ENCODE assay signal across 1 cellular context in genomic region chr1:3249846-3250501, GRCh38.
TF ChIP-seq lines count a peak whose summit lies in the region.

No MANE protein-coding gene starts in this region.

TF ChIP-seq in HepG2, 621 proteins besides CTCF, POLR2A, EP300 and RAD21 (continues in another document):
- TF ChIP-seq NONO (IDR thresholded peaks at IDR 0.05) (no peak), NONO (CRISPR knock-in tag; conservative IDR thresholded peaks at IDR 0.05) (0 out of 2 replicates have a peak, but pooled peaks have one; percentile 26), ZNF619 (CRISPR knock-in tag; IDR thresholded peaks at IDR 0.05) (no peak), THAP11 (CRISPR knock-in tag; IDR thresholded peaks at IDR 0.05) (peak; percentile 36; the same call in 1 of the 2 replicates), ZNF407 (CRISPR knock-in tag; IDR thresholded peaks at IDR 0.05; ENCODE audit: not compliant biosample characterization) (no peak), SYNCRIP (IDR thresholded peaks at IDR 0.05; ENCODE audit: insufficient read depth, low read depth, low read length) (no peak), ISX (CRISPR knock-in tag; conservative IDR thresholded peaks at IDR 0.05) (no peak), NFYC (CRISPR knock-in tag; IDR thresholded peaks at IDR 0.05) (no peak), SETDB1 (CRISPR knock-in tag; IDR thresholded peaks at IDR 0.05; ENCODE audit: borderline replicate concordance) (no peak), ZNF326 (CRISPR knock-in tag; IDR thresholded peaks at IDR 0.05; ENCODE audit: borderline replicate concordance) (no peak), JUNB (CRISPR knock-in tag; IDR thresholded peaks at IDR 0.05; ENCODE audit: borderline replicate concordance) (no peak), TBX3 (IDR thresholded peaks at IDR 0.05; ENCODE audit: borderline replicate concordance) (no peak; the same call in 1 of the 2 replicates), ZNF275 (CRISPR knock-in tag; IDR thresholded peaks at IDR 0.05; ENCODE audit: borderline replicate concordance) (no peak), ZKSCAN5 (CRISPR knock-in tag; IDR thresholded peaks at IDR 0.05) (no peak), ZNF441 (CRISPR knock-in tag; IDR thresholded peaks at IDR 0.05; ENCODE audit: borderline replicate concordance) (no peak), ZNF558 (CRISPR knock-in tag; IDR thresholded peaks at IDR 0.05; ENCODE audit: borderline replicate concordance) (no peak), ZNF260 (CRISPR knock-in tag; IDR thresholded peaks at IDR 0.05; ENCODE audit: borderline replicate concordance, low read depth) (no peak), SRSF1 (optimal IDR thresholded peaks at IDR 0.05; ENCODE audit: low read depth, low read length) (no peak), KAT2B (IDR thresholded peaks at IDR 0.05; ENCODE audit: borderline replicate concordance, low read depth, low read length) (no peak), CBFB (CRISPR knock-in tag; IDR thresholded peaks at IDR 0.05) (no peak), FOXC1 (CRISPR knock-in tag; IDR thresholded peaks at IDR 0.05; ENCODE audit: borderline replicate concordance) (no peak), ZFP37 (CRISPR knock-in tag; IDR thresholded peaks at IDR 0.05; ENCODE audit: borderline replicate concordance) (no peak), ZNF143 (CRISPR knock-in tag; IDR thresholded peaks at IDR 0.05) (no peak), HOXA5 (CRISPR knock-in tag; IDR thresholded peaks at IDR 0.05) (peak; percentile 99), ZNF790 (CRISPR knock-in tag; IDR thresholded peaks at IDR 0.05; ENCODE audit: borderline replicate concordance) (no peak), ZNF724P (CRISPR knock-in tag; IDR thresholded peaks at IDR 0.05; ENCODE audit: borderline replicate concordance) (no peak), PHF5A (CRISPR knock-in tag; IDR thresholded peaks at IDR 0.05; ENCODE audit: low read depth, unreplicated experiment) (no peak), ZNF552 (CRISPR knock-in tag; IDR thresholded peaks at IDR 0.05; ENCODE audit: borderline replicate concordance) (no peak), RARG (CRISPR knock-in tag; IDR thresholded peaks at IDR 0.05; ENCODE audit: low read depth) (no peak), POGZ (CRISPR knock-in tag; IDR thresholded peaks at IDR 0.05) (peak; percentile 13; the same call in 1 of the 2 replicates), RXRB (CRISPR knock-in tag; IDR thresholded peaks at IDR 0.05; ENCODE audit: borderline replicate concordance) (peak; percentile 61), NR2C2 (CRISPR knock-in tag; IDR thresholded peaks at IDR 0.05; ENCODE audit: borderline replicate concordance) (peak; percentile 46; the same call in 1 of the 2 replicates), NFATC3 (CRISPR knock-in tag; IDR thresholded peaks at IDR 0.05) (no peak), KDM4B (CRISPR knock-in tag; IDR thresholded peaks at IDR 0.05) (no peak), ZNF737 (CRISPR knock-in tag; IDR thresholded peaks at IDR 0.05; ENCODE audit: borderline replicate concordance) (no peak), TRIM24 (CRISPR knock-in tag; IDR thresholded peaks at IDR 0.05) (no peak), TFE3 (CRISPR knock-in tag; IDR thresholded peaks at IDR 0.05) (no peak; the same call in 1 of the 2 replicates), ATF1 (CRISPR knock-in tag; IDR thresholded peaks at IDR 0.05) (no peak), SALL2 (CRISPR knock-in tag; IDR thresholded peaks at IDR 0.05) (peak; percentile 39; the same call in 1 of the 2 replicates)
- TF ChIP-seq, protein P1, sequence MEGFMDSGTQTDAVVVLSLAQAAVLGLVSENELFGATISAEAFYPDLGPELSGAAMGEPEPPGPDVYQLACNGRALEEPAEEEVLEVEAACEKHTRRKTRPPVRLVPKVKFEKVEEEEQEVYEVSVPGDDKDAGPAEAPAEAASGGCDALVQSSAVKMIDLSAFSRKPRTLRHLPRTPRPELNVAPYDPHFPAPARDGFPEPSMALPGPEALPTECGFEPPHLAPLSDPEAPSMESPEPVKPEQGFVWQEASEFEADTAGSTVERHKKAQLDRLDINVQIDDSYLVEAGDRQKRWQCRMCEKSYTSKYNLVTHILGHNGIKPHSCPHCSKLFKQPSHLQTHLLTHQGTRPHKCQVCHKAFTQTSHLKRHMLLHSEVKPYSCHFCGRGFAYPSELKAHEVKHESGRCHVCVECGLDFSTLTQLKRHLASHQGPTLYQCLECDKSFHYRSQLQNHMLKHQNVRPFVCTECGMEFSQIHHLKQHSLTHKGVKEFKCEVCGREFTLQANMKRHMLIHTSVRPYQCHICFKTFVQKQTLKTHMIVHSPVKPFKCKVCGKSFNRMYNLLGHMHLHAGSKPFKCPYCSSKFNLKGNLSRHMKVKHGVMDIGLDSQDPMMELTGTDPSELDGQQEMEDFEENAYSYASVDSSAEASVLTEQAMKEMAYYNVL (CRISPR knock-in tag; IDR thresholded peaks at IDR 0.05; ENCODE audit: borderline replicate concordance), result peak; percentile 49; the same call in 1 of the 2 replicates
- TF ChIP-seq, protein P2, sequence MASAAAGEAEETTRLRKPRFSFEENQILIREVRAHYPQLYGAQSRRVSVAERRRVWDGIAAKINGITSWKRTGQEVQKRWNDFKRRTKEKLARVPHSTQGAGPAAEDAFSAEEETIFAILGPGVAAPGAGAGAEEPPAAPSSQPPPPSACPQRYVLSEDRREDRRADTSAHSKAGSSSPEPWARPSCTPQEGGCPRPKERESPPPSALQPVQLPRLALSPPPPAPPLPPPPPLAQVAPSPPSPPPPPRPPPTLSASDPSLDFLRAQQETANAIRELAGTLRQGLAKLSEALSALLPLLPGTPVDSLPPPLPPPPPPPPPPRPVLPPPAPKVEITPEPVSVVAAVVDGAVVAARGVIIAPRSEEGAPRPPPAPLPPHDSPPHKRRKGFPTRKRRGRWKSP (CRISPR knock-in tag; IDR thresholded peaks at IDR 0.05), result no peak
- TF ChIP-seq, protein P3, sequence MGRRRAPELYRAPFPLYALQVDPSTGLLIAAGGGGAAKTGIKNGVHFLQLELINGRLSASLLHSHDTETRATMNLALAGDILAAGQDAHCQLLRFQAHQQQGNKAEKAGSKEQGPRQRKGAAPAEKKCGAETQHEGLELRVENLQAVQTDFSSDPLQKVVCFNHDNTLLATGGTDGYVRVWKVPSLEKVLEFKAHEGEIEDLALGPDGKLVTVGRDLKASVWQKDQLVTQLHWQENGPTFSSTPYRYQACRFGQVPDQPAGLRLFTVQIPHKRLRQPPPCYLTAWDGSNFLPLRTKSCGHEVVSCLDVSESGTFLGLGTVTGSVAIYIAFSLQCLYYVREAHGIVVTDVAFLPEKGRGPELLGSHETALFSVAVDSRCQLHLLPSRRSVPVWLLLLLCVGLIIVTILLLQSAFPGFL (CRISPR knock-in tag; IDR thresholded peaks at IDR 0.05), result no peak
- TF ChIP-seq, protein P4, sequence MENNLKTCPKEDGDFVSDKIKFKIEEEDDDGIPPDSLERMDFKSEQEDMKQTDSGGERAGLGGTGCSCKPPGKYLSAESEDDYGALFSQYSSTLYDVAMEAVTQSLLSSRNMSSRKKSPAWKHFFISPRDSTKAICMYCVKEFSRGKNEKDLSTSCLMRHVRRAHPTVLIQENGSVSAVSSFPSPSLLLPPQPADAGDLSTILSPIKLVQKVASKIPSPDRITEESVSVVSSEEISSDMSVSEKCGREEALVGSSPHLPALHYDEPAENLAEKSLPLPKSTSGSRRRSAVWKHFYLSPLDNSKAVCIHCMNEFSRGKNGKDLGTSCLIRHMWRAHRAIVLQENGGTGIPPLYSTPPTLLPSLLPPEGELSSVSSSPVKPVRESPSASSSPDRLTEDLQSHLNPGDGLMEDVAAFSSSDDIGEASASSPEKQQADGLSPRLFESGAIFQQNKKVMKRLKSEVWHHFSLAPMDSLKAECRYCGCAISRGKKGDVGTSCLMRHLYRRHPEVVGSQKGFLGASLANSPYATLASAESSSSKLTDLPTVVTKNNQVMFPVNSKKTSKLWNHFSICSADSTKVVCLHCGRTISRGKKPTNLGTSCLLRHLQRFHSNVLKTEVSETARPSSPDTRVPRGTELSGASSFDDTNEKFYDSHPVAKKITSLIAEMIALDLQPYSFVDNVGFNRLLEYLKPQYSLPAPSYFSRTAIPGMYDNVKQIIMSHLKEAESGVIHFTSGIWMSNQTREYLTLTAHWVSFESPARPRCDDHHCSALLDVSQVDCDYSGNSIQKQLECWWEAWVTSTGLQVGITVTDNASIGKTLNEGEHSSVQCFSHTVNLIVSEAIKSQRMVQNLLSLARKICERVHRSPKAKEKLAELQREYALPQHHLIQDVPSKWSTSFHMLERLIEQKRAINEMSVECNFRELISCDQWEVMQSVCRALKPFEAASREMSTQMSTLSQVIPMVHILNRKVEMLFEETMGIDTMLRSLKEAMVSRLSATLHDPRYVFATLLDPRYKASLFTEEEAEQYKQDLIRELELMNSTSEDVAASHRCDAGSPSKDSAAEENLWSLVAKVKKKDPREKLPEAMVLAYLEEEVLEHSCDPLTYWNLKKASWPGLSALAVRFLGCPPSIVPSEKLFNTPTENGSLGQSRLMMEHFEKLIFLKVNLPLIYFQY (CRISPR knock-in tag; IDR thresholded peaks at IDR 0.05; ENCODE audit: borderline replicate concordance), result no peak
- TF ChIP-seq, protein P5, sequence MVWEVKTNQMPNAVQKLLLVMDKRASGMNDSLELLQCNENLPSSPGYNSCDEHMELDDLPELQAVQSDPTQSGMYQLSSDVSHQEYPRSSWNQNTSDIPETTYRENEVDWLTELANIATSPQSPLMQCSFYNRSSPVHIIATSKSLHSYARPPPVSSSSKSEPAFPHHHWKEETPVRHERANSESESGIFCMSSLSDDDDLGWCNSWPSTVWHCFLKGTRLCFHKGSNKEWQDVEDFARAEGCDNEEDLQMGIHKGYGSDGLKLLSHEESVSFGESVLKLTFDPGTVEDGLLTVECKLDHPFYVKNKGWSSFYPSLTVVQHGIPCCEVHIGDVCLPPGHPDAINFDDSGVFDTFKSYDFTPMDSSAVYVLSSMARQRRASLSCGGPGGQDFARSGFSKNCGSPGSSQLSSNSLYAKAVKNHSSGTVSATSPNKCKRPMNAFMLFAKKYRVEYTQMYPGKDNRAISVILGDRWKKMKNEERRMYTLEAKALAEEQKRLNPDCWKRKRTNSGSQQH (CRISPR knock-in tag; IDR thresholded peaks at IDR 0.05; ENCODE audit: low read depth), result no peak
